11 cellular contexts compared by ENCODE assay signal in genomic region chr12:11779286-11779685, GRCh38.
DNase-seq lines count a peak whose midpoint lies in the region; ATAC-seq and TF ChIP-seq lines count a peak whose summit lies in the region.
"Had no signal": no experiment of that assay in that cellular context is flagged by ENCODE, and none has a peak within 500 bp of the region (broad histone marks: within the 10 kb centered on the region; RNA-seq: fewer than 3 reads in every experiment).

No MANE protein-coding gene starts in this region.

- peaks cover 60% of the 10 kb centered on the region for H3K4me1 Mint-ChIP-seq in activated naive CD4-positive, alpha-beta T cell treated with anti-CD3 and anti-CD28 coated beads, Interleukin-2, amount 50 U/mL, for 24 hours
- peaks cover 58% of the 10 kb centered on the region for H3K4me1 Mint-ChIP-seq in activated naive CD4-positive, alpha-beta T cell treated with anti-CD3 and anti-CD28 coated beads, Interleukin-2, amount 10 ng/mL, durations not matched to agents 7 days and 5 days
- H3K4me1 Mint-ChIP-seq in T-helper 17 cell: peaks cover 41% of the 10 kb centered on the region

- H3K27ac ChIP-seq in right atrium auricular region (peak overlapping the region; percentile 45 to 55), thoracic aorta (peak overlapping the region; percentile 80 to 83)
- H3K27ac ChIP-seq: C4-2B had no signal

- DNase-seq in activated naive CD4-positive, alpha-beta T cell treated with anti-CD3 and anti-CD28 coated beads, Interleukin-2, amount 10 ng/mL, durations not matched to agents 7 days and 5 days: no peak
- peak; percentile 79 for DNase-seq in amniotic epithelial cell (ENCODE audit: low read depth)
- DNase-seq in right atrium auricular region (ENCODE audit: low spot score): no peak
- DNase-seq in thoracic aorta (ENCODE audit: low spot score): no peak
- DNase-seq in T-helper 17 cell: no peak
- DNase-seq in GM10266 (ENCODE audit: extremely low spot score): no peak
- DNase-seq: lower lobe of right lung, spleen had no signal

- TF ChIP-seq CTCF in right atrium auricular region (IDR thresholded peaks at IDR 0.05): no peak
- TF ChIP-seq CTCF in thoracic aorta (IDR thresholded peaks at IDR 0.05): no peak
- TF ChIP-seq CTCF in GM10266 (IDR thresholded peaks at IDR 0.05; ENCODE audit: control insufficient read depth, insufficient read depth, low read depth, missing control alignments): no peak

- peak overlapping the region; percentile 18 for H3K27ac Mint-ChIP-seq in activated naive CD4-positive, alpha-beta T cell treated with anti-CD3 and anti-CD28 coated beads, Interleukin-2, amount 50 U/mL, for 24 hours
- H3K27ac Mint-ChIP-seq in activated naive CD4-positive, alpha-beta T cell treated with anti-CD3 and anti-CD28 coated beads, Interleukin-2, amount 10 ng/mL, durations not matched to agents 7 days and 5 days: no peak overlapping the region
- no peak overlapping the region for H3K27ac Mint-ChIP-seq in T-helper 17 cell

- no peak overlapping the region for H3K4me3 Mint-ChIP-seq in activated naive CD4-positive, alpha-beta T cell treated with anti-CD3 and anti-CD28 coated beads, Interleukin-2, amount 50 U/mL, for 24 hours
- H3K4me3 Mint-ChIP-seq in activated naive CD4-positive, alpha-beta T cell treated with anti-CD3 and anti-CD28 coated beads, Interleukin-2, amount 10 ng/mL, durations not matched to agents 7 days and 5 days: no peak overlapping the region
- no peak overlapping the region for H3K4me3 Mint-ChIP-seq in T-helper 17 cell

- peaks cover 0 to 41% of the 10 kb centered on the region in 2 donors for H3K4me1 ChIP-seq in right atrium auricular region
- H3K4me1 ChIP-seq in thoracic aorta (ENCODE audit: control insufficient read depth in 1 of 2, low read depth in 2 of 2): peaks cover 33 to 71% of the 10 kb centered on the region in 2 donors

- no peaks in the 10 kb centered on the region for H3K9me3 ChIP-seq in right atrium auricular region
- H3K9me3 ChIP-seq in thoracic aorta: no peaks in the 10 kb centered on the region
- H3K9me3 ChIP-seq in T-helper 17 cell (ENCODE audit: control insufficient read depth, low read length, poor library complexity, severe bottlenecking): no peaks in the 10 kb centered on the region
- H3K9me3 ChIP-seq: lower lobe of right lung, spleen had no signal

- ATAC-seq in thoracic aorta (ENCODE audit: insufficient number of reproducible peaks, low FRiP score, low read depth) (peak; percentile 83), T-helper 17 cell (no peak), GM18517 (IDR thresholded peaks at IDR 0.05; ENCODE audit: unreplicated experiment) (no peak)
- ATAC-seq: lower lobe of right lung had no signal

- no peaks in the 10 kb centered on the region for H3K27me3 ChIP-seq in right atrium auricular region
- no peaks in the 10 kb centered on the region for H3K27me3 ChIP-seq in thoracic aorta (replicated peaks; ENCODE audit: insufficient read depth)
- H3K27me3 ChIP-seq: spleen had no signal

- H3K27me3 Mint-ChIP-seq in activated naive CD4-positive, alpha-beta T cell treated with anti-CD3 and anti-CD28 coated beads, Interleukin-2, amount 50 U/mL, for 24 hours: no peaks in the 10 kb centered on the region
- no peaks in the 10 kb centered on the region for H3K27me3 Mint-ChIP-seq in activated naive CD4-positive, alpha-beta T cell treated with anti-CD3 and anti-CD28 coated beads, Interleukin-2, amount 10 ng/mL, durations not matched to agents 7 days and 5 days
- no peaks in the 10 kb centered on the region for H3K27me3 Mint-ChIP-seq in T-helper 17 cell

- H3K4me3 ChIP-seq in right atrium auricular region: no peak overlapping the region
- H3K4me3 ChIP-seq in thoracic aorta: peak overlapping the region; percentile 23
- H3K4me3 ChIP-seq: lower lobe of right lung, spleen had no signal

- no peaks in the 10 kb centered on the region for H3K9me3 Mint-ChIP-seq in activated naive CD4-positive, alpha-beta T cell treated with anti-CD3 and anti-CD28 coated beads, Interleukin-2, amount 50 U/mL, for 24 hours
- H3K9me3 Mint-ChIP-seq in activated naive CD4-positive, alpha-beta T cell treated with anti-CD3 and anti-CD28 coated beads, Interleukin-2, amount 10 ng/mL, durations not matched to agents 7 days and 5 days: no peaks in the 10 kb centered on the region

- H3K36me3 Mint-ChIP-seq in activated naive CD4-positive, alpha-beta T cell treated with anti-CD3 and anti-CD28 coated beads, Interleukin-2, amount 50 U/mL, for 24 hours: peaks cover 11% of the 10 kb centered on the region
- peaks cover 39% of the 10 kb centered on the region for H3K36me3 Mint-ChIP-seq in activated naive CD4-positive, alpha-beta T cell treated with anti-CD3 and anti-CD28 coated beads, Interleukin-2, amount 10 ng/mL, durations not matched to agents 7 days and 5 days
- peaks cover 11% of the 10 kb centered on the region for H3K36me3 Mint-ChIP-seq in T-helper 17 cell (ENCODE audit: low read depth)

- CTCF ChIA-PET in activated naive CD4-positive, alpha-beta T cell treated with anti-CD3 and anti-CD28 coated beads, Interleukin-2, amount 10 ng/mL, durations not matched to agents 7 days and 5 days (lab: Charles Lee): interaction anchor here (1.3 to 1.5 kb wide), 2 partner anchors 50 to 129 kb away, joined by 3 read pairs; partner anchors contain the start of gene ETV6

- H3K36me3 ChIP-seq in right atrium auricular region (no peaks in the 10 kb centered on the region), thoracic aorta (no peaks in the 10 kb centered on the region)
